In the genomic region with DNA sequence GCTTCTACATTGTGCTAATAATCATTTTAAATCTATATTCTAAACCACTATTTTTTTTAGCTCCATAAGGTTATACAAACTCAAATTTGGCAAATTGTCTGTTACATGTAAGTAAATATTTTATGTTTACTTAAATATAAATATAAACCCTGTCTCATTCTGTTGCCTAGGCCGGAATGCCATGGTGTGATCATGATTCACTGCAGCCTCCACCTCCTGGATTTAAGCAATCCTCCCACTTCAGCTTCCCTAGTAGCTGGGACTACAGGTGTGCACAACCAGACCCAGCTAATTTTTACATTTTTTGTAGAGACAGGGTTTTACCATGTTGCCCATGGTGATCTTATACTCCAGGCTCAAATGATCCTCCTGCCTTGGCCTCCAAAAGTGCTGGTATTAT, we compare ENCODE assay signal across 23 cellular contexts.
"Had no signal": no experiment of that assay in that cellular context is flagged by ENCODE, and none has a peak within 500 bp of the region (broad histone marks: within the 10 kb centered on the region; RNA-seq: fewer than 3 reads in every experiment).

No MANE protein-coding gene starts in this region.

- H3K9me3 ChIP-seq: left lung, ovary, psoas muscle, spleen, testis, tibial artery, upper lobe of left lung, vagina had no signal

- DNase-seq: cortex of kidney; effector memory CD8-positive, alpha-beta T cell; hypothalamus; left cardiac atrium; left lung; mesendoderm; midbrain; naive thymus-derived CD4-positive, alpha-beta T cell; nucleus accumbens; ovary; posterior cingulate gyrus; right cardiac atrium; spleen; stimulated activated CD4-positive, alpha-beta T cell treated with anti-CD3 and anti-CD28 coated beads, Interleukin-4, amount 100 ng/mL, for 4 hours; stimulated activated naive CD8-positive, alpha-beta T cell treated with anti-CD3 and anti-CD28 coated beads, Interleukin-15, Interleukin-2, amounts not matched to agents 100 U/mL and 50 U/mL, for 24 hours; substantia nigra; testis; tibial artery; upper lobe of left lung had no signal

- H3K27ac ChIP-seq: left lung, ovary, psoas muscle, skin epidermis, spleen, testis, tibial artery, upper lobe of left lung, vagina had no signal

- H3K36me3 ChIP-seq: left lung, ovary, spleen, tibial artery, upper lobe of left lung had no signal

- H3K4me3 ChIP-seq: left lung, ovary, psoas muscle, skin epidermis, spleen, testis, tibial artery, upper lobe of left lung, vagina had no signal

- H3K27me3 ChIP-seq: ovary, testis, tibial artery, upper lobe of left lung, vagina had no signal

- H3K4me1 ChIP-seq: psoas muscle, testis had no signal

- FAIRE-seq: keratinocyte had no signal
